1 cellular context compared by ENCODE assay signal in the genomic region with DNA sequence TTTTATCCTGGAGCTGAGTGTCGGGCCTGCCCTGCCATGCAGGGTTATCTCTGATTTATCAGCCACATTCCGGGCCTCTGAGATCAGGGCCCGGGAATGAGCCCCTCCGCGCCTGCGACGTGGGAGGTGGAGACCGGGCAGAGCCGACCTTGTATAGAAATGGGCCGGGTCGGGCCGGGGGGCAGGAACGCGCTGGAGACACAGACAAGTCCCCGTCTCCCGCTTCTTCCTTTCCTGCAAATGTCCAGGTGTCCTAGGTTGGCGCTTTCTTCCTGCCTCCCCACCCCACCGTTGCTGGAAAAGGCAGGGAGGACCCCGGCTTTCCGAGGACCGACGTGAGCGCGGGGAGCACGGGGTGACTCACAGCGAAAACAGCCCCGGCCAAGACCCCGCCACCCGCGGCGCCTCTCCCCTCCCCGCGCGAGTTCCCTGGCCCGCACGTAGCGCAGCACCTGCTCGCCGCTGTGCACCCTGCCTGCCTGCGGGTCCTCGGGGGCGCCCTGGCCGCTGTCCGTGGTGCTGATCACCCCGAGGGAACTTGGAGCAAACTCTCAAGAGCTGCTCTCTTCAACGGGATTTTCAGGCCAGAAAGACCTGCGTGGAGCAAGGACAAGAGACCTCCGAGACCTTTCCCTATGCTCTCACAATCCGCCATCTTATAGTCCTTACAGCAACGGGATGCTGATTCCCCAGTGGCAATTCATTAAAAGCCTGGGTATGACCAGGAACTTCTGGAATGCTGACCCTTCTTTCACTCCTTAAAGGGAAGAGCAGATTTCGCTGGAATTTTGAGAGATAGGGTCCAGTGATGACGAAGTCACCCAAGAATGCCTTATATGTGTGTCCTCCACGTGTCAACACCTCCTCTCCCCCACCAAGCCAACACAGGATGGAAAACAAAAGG.
TF ChIP-seq lines count a peak whose summit lies in the region.

No MANE protein-coding gene starts in this region.

TF ChIP-seq in HepG2, 621 proteins besides CTCF, POLR2A, EP300 and RAD21 (continued from another document and continues in another):
- TF ChIP-seq, protein P1, sequence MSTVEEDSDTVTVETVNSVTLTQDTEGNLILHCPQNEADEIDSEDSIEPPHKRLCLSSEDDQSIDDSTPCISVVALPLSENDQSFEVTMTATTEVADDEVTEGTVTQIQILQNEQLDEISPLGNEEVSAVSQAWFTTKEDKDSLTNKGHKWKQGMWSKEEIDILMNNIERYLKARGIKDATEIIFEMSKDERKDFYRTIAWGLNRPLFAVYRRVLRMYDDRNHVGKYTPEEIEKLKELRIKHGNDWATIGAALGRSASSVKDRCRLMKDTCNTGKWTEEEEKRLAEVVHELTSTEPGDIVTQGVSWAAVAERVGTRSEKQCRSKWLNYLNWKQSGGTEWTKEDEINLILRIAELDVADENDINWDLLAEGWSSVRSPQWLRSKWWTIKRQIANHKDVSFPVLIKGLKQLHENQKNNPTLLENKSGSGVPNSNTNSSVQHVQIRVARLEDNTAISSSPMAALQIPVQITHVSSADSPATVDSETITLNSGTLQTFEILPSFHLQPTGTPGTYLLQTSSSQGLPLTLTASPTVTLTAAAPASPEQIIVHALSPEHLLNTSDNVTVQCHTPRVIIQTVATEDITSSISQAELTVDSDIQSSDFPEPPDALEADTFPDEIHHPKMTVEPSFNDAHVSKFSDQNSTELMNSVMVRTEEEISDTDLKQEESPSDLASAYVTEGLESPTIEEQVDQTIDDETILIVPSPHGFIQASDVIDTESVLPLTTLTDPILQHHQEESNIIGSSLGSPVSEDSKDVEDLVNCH (CRISPR knock-in tag; IDR thresholded peaks at IDR 0.05) = 0 out of 2 replicates have a peak, but pooled peaks have one; percentile 42
- no peak for TF ChIP-seq NBN (conservative IDR thresholded peaks at IDR 0.05)
- TF ChIP-seq ZNF12 (CRISPR knock-in tag; IDR thresholded peaks at IDR 0.05) = peak; percentile 91
- 0 out of 2 replicates have a peak, but pooled peaks have one; percentile 69 for TF ChIP-seq SMAD1 (CRISPR knock-in tag; IDR thresholded peaks at IDR 0.05; ENCODE audit: borderline replicate concordance, low read depth)
- TF ChIP-seq ZNF446 (CRISPR knock-in tag; IDR thresholded peaks at IDR 0.05) = peak; percentile 88; the same call in 1 of the 2 replicates
- TF ChIP-seq, protein P2, sequence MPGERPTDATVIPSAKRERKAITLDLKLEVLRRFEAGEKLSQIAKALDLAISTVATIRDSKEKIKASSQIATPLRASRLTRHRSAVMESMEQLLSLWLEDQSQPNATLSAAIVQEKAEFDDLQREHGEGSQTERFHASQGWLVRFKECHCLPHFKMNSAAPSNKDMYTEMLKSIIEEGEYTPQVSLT (CRISPR knock-in tag; IDR thresholded peaks at IDR 0.05; ENCODE audit: borderline replicate concordance, low read depth) = no peak; the same call in 1 of the 2 replicates
- TF ChIP-seq, protein P3, sequence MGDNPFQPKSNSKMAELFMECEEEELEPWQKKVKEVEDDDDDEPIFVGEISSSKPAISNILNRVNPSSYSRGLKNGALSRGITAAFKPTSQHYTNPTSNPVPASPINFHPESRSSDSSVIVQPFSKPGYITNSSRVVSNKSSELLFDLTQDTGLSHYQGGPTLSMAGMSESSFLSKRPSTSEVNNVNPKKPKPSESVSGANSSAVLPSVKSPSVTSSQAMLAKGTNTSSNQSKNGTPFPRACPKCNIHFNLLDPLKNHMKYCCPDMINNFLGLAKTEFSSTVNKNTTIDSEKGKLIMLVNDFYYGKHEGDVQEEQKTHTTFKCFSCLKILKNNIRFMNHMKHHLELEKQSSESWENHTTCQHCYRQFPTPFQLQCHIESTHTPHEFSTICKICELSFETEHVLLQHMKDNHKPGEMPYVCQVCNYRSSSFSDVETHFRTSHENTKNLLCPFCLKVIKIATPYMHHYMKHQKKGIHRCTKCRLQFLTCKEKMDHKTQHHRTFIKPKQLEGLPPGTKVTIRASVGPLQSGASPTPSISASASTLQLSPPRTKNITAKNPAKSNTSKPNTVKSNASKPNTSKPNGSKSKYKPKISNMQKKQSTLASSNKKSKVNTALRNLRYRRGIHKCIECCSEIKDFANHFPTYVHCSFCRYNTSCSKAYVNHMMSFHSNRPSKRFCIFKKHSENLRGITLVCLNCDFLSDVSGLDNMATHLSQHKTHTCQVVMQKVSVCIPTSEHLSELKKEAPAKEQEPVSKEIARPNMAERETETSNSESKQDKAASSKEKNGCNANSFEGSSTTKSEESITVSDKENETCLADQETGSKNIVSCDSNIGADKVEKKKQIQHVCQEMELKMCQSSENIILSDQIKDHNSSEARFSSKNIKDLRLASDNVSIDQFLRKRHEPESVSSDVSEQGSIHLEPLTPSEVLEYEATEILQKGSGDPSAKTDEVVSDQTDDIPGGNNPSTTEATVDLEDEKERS (CRISPR knock-in tag; IDR thresholded peaks at IDR 0.05) = peak; percentile 82; the same call in 1 of the 2 replicates
- TF ChIP-seq, protein P4, sequence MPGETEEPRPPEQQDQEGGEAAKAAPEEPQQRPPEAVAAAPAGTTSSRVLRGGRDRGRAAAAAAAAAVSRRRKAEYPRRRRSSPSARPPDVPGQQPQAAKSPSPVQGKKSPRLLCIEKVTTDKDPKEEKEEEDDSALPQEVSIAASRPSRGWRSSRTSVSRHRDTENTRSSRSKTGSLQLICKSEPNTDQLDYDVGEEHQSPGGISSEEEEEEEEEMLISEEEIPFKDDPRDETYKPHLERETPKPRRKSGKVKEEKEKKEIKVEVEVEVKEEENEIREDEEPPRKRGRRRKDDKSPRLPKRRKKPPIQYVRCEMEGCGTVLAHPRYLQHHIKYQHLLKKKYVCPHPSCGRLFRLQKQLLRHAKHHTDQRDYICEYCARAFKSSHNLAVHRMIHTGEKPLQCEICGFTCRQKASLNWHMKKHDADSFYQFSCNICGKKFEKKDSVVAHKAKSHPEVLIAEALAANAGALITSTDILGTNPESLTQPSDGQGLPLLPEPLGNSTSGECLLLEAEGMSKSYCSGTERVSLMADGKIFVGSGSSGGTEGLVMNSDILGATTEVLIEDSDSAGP (CRISPR knock-in tag; IDR thresholded peaks at IDR 0.05; ENCODE audit: borderline replicate concordance) = peak; percentile 61; the same call in 1 of the 2 replicates
- TF ChIP-seq ZNF552 (CRISPR knock-in tag; IDR thresholded peaks at IDR 0.05; ENCODE audit: borderline replicate concordance) = 0 out of 2 replicates have a peak, but pooled peaks have one; percentile 50
- peak; percentile 92; the same call in 2 of the 3 replicates for TF ChIP-seq MXI1 (IDR thresholded peaks at IDR 0.05; ENCODE audit: borderline replicate concordance, low read depth, low read length)
- peak; percentile 98 for TF ChIP-seq ZNF232 (CRISPR knock-in tag; IDR thresholded peaks at IDR 0.05; ENCODE audit: borderline replicate concordance)
- TF ChIP-seq, protein P5, sequence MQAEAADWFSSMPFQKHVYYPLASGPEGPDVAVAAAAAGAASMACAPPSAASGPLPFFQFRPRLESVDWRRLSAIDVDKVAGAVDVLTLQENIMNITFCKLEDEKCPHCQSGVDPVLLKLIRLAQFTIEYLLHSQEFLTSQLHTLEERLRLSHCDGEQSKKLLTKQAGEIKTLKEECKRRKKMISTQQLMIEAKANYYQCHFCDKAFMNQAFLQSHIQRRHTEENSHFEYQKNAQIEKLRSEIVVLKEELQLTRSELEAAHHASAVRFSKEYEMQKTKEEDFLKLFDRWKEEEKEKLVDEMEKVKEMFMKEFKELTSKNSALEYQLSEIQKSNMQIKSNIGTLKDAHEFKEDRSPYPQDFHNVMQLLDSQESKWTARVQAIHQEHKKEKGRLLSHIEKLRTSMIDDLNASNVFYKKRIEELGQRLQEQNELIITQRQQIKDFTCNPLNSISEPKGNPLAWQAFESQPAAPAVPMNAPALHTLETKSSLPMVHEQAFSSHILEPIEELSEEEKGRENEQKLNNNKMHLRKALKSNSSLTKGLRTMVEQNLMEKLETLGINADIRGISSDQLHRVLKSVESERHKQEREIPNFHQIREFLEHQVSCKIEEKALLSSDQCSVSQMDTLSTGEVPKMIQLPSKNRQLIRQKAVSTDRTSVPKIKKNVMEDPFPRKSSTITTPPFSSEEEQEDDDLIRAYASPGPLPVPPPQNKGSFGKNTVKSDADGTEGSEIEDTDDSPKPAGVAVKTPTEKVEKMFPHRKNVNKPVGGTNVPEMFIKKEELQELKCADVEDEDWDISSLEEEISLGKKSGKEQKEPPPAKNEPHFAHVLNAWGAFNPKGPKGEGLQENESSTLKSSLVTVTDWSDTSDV (CRISPR knock-in tag; IDR thresholded peaks at IDR 0.05) = peak; percentile 86; the same call in 1 of the 2 replicates
- TF ChIP-seq NR1H2 (CRISPR knock-in tag; IDR thresholded peaks at IDR 0.05; ENCODE audit: borderline replicate concordance, low read depth) = peak; percentile 91; the same call in 1 of the 2 replicates
- TF ChIP-seq MAZ (IDR thresholded peaks at IDR 0.05; ENCODE audit: borderline replicate concordance, low read depth, low read length) = 0 out of 2 replicates have a peak, but pooled peaks have one; percentile 49
- peak; percentile 89 for TF ChIP-seq MAZ (CRISPR knock-in tag; IDR thresholded peaks at IDR 0.05; ENCODE audit: low read depth)
- TF ChIP-seq ZNF34 (CRISPR knock-in tag; IDR thresholded peaks at IDR 0.05; ENCODE audit: borderline replicate concordance) = 0 out of 2 replicates have a peak, but pooled peaks have one; percentile 70
- TF ChIP-seq ZNF75D (CRISPR knock-in tag; IDR thresholded peaks at IDR 0.05; ENCODE audit: borderline replicate concordance) = no peak
- TF ChIP-seq ZNF713 (CRISPR knock-in tag; IDR thresholded peaks at IDR 0.05) = no peak
- TF ChIP-seq YY1 (IDR thresholded peaks at IDR 0.05; ENCODE audit: insufficient read depth, insufficient replicate concordance, low read depth, low read length) = no peak
- TF ChIP-seq ZNF564 (CRISPR knock-in tag; IDR thresholded peaks at IDR 0.05) = peak; percentile 96
- TF ChIP-seq RBFOX2 (IDR thresholded peaks at IDR 0.05; ENCODE audit: low read depth, low read length) = no peak
- peak; percentile 99 for TF ChIP-seq MIER2 (CRISPR knock-in tag; IDR thresholded peaks at IDR 0.05)
- peak; percentile 90; the same call in 1 of the 2 replicates for TF ChIP-seq IRF2 (CRISPR knock-in tag; IDR thresholded peaks at IDR 0.05)
- TF ChIP-seq, protein P6, sequence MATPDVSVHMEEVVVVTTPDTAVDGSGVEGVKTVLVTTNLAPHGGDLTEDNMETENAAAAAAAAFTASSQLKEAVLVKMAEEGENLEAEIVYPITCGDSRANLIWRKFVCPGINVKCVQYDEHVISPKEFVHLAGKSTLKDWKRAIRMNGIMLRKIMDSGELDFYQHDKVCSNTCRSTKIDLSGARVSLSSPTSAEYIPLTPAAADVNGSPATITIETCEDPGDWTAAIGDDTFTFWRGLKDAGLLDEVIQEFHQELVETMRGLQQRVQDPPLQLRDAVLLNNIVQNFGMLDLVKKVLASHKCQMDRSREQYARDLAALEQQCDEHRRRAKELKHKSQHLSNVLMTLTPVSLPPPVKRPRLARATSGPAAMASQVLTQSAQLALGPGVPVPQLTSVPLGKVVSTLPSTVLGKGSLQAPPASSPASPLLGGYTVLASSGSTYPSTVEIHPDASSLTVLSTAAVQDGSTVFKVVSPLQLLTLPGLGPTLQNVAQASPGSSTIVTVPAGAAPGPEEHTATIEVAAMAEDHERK (CRISPR knock-in tag; IDR thresholded peaks at IDR 0.05; ENCODE audit: low read depth) = no peak
- no peak for TF ChIP-seq NFE2L2 (IDR thresholded peaks at IDR 0.05; ENCODE audit: low read length)
- peak; percentile 70; the same call in 1 of the 2 replicates for TF ChIP-seq ZBTB8A (CRISPR knock-in tag; IDR thresholded peaks at IDR 0.05; ENCODE audit: borderline replicate concordance, low read depth)
- no peak for TF ChIP-seq SP1 (IDR thresholded peaks at IDR 0.05)
- peak; percentile 52; the same call in 1 of the 2 replicates for TF ChIP-seq SP1 (CRISPR knock-in tag; IDR thresholded peaks at IDR 0.05)
- peak; percentile 98 for TF ChIP-seq SALL1 (CRISPR knock-in tag; IDR thresholded peaks at IDR 0.05)
- no peak for TF ChIP-seq SRSF1 (optimal IDR thresholded peaks at IDR 0.05; ENCODE audit: low read depth, low read length)
- TF ChIP-seq, protein P7, sequence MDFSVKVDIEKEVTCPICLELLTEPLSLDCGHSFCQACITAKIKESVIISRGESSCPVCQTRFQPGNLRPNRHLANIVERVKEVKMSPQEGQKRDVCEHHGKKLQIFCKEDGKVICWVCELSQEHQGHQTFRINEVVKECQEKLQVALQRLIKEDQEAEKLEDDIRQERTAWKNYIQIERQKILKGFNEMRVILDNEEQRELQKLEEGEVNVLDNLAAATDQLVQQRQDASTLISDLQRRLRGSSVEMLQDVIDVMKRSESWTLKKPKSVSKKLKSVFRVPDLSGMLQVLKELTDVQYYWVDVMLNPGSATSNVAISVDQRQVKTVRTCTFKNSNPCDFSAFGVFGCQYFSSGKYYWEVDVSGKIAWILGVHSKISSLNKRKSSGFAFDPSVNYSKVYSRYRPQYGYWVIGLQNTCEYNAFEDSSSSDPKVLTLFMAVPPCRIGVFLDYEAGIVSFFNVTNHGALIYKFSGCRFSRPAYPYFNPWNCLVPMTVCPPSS (IDR thresholded peaks at IDR 0.05) = no peak
- no peak for TF ChIP-seq POLR2AphosphoS5 (IDR thresholded peaks at IDR 0.05; ENCODE audit: low read depth, low read length)
- no peak for TF ChIP-seq HDAC6 (IDR thresholded peaks at IDR 0.05; ENCODE audit: low read depth, low read length)
- TF ChIP-seq ZNF547 (CRISPR knock-in tag; IDR thresholded peaks at IDR 0.05) = peak; percentile 85
- TF ChIP-seq HDAC2 (CRISPR knock-in tag; IDR thresholded peaks at IDR 0.05) = peak; percentile 88; the same call in 1 of the 2 replicates
- no peak for TF ChIP-seq KDM1A (CRISPR knock-in tag; IDR thresholded peaks at IDR 0.05)
- peak; percentile 96 for TF ChIP-seq TMF1 (CRISPR knock-in tag; IDR thresholded peaks at IDR 0.05; ENCODE audit: low read depth)
- no peak; the same call in 1 of the 2 replicates for TF ChIP-seq ZNF180 (CRISPR knock-in tag; IDR thresholded peaks at IDR 0.05; ENCODE audit: borderline replicate concordance, low read depth)
- peak; percentile 86 for TF ChIP-seq ZNF788 (CRISPR knock-in tag; IDR thresholded peaks at IDR 0.05; ENCODE audit: borderline replicate concordance)
- TF ChIP-seq ZIK1 (CRISPR knock-in tag; IDR thresholded peaks at IDR 0.05; ENCODE audit: borderline replicate concordance, low read depth) = peak; percentile 84; the same call in 1 of the 2 replicates
- TF ChIP-seq ZNF543 (CRISPR knock-in tag; IDR thresholded peaks at IDR 0.05) = peak; percentile 97
- TF ChIP-seq, protein P8, sequence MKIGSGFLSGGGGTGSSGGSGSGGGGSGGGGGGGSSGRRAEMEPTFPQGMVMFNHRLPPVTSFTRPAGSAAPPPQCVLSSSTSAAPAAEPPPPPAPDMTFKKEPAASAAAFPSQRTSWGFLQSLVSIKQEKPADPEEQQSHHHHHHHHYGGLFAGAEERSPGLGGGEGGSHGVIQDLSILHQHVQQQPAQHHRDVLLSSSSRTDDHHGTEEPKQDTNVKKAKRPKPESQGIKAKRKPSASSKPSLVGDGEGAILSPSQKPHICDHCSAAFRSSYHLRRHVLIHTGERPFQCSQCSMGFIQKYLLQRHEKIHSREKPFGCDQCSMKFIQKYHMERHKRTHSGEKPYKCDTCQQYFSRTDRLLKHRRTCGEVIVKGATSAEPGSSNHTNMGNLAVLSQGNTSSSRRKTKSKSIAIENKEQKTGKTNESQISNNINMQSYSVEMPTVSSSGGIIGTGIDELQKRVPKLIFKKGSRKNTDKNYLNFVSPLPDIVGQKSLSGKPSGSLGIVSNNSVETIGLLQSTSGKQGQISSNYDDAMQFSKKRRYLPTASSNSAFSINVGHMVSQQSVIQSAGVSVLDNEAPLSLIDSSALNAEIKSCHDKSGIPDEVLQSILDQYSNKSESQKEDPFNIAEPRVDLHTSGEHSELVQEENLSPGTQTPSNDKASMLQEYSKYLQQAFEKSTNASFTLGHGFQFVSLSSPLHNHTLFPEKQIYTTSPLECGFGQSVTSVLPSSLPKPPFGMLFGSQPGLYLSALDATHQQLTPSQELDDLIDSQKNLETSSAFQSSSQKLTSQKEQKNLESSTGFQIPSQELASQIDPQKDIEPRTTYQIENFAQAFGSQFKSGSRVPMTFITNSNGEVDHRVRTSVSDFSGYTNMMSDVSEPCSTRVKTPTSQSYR (CRISPR knock-in tag; IDR thresholded peaks at IDR 0.05; ENCODE audit: borderline replicate concordance) = peak; percentile 77; the same call in 1 of the 2 replicates
- no peak for TF ChIP-seq DMAP1 (CRISPR knock-in tag; IDR thresholded peaks at IDR 0.05)
